In genomic region chr2:99032786-99033185, GRCh38 we compare ENCODE assay signal across 27 cellular contexts.
DNase-seq lines count a peak whose midpoint lies in the region; TF ChIP-seq lines count a peak whose summit lies in the region.
"Had no signal": no experiment of that assay in that cellular context is flagged by ENCODE, and none has a peak within 500 bp of the region (broad histone marks: within the 10 kb centered on the region; RNA-seq: fewer than 3 reads in every experiment).

No MANE protein-coding gene starts in this region.

- DNase-seq in DMS53 (lab: John Stamatoyannopoulos, UW) (peak; percentile 38), DMS53 treated with DMSO at 0.1 percent for 48 hours (lab: John Stamatoyannopoulos, UW; ENCODE audit: unreplicated experiment) (no peak), NB4 (ENCODE audit: low read depth) (peak; percentile 9), epithelial cell of prostate (ENCODE audit: low read depth, low spot score) (peak; percentile 33), skeletal muscle cell (ENCODE audit: low read depth) (peak; percentile 6), cerebellum (ENCODE audit: low spot score) (no peak), iPS-NIHi11 (ENCODE audit: low spot score) (no peak), NCI-H1694 treated with DMSO at 0.1 percent for 48 hours (lab: John Stamatoyannopoulos, UW) (no peak)
- DNase-seq: activated B cell treated with CpG ODN at 0.5 μM for 24 hours; activated CD8-positive, alpha-beta T cell treated with anti-CD3 and anti-CD28 coated beads, Interleukin-2, amount 10 ng/mL, durations not matched to agents 7 days and 5 days; activated naive CD4-positive, alpha-beta T cell treated with anti-CD3 and anti-CD28 coated beads for 36 hours; activated T-cell treated with anti-CD3 and anti-CD28 coated beads, Interleukin-2, amount 50 U/mL, for 4 hours; CD4-positive, alpha-beta memory T cell; central memory CD4-positive, alpha-beta T cell; dorsolateral prefrontal cortex; HFFc6; hippocampal formation; islet precursor cell; NCI-H1436; NCI-H510A treated with DMSO at 0.1 percent for 48 hours; RPMI8226; small intestine; stimulated activated CD4-positive, alpha-beta T cell treated with anti-CD3 and anti-CD28 coated beads, Interleukin-2, amount 100 ng/mL, for 24 hours; T-helper 9 cell had no signal

- no peak for TF ChIP-seq CTCF in NB4 (IDR thresholded peaks at IDR 0.05; ENCODE audit: low read depth, low read length)

- TF ChIP-seq POLR2A in NB4 (IDR thresholded peaks at IDR 0.05; ENCODE audit: extremely low read depth, insufficient read length) = no peak

- no peak overlapping the region for H3K27ac ChIP-seq in epithelial cell of prostate
- H3K27ac ChIP-seq: 22Rv1, dorsolateral prefrontal cortex, prostate gland had no signal

- no peak overlapping the region for H3K4me3 ChIP-seq in NB4 (ENCODE audit: low read depth, low read length)
- no peak overlapping the region for H3K4me3 ChIP-seq in skeletal muscle cell (ENCODE audit: low read depth, low read length)
- H3K4me3 ChIP-seq: dorsolateral prefrontal cortex, lung, prostate gland had no signal

Comparison
In these comparisons a context has a peak if more than half of its experiments do, and no peak if none do; other contexts are left out.
1. DNase-seq: peak in DMS53 (single experiment), NB4 (single experiment), epithelial cell of prostate (single experiment) and skeletal muscle cell (single experiment); none in DMS53 treated with DMSO at 0.1 percent for 48 hours (single experiment), cerebellum (single experiment), iPS-NIHi11 (single experiment) and NCI-H1694 treated with DMSO at 0.1 percent for 48 hours (single experiment).